ENCODE assay signal across 8 cellular contexts in genomic region chr1:176073524-176074157, GRCh38.
A peak's percentile ranks its signal among the peaks of the same experiment; 100 is the strongest.
DNase-seq lines count a peak whose midpoint lies in the region; ATAC-seq and TF ChIP-seq lines count a peak whose summit lies in the region.

No MANE protein-coding gene starts in this region.

- H3K9me3 Mint-ChIP-seq in activated T-cell treated with anti-CD3 and anti-CD28 coated beads, Interleukin-2, amount 50 U/mL, for 72 hours = peaks cover 9 to 12% of the 10 kb centered on the region in 2 donors
- peaks cover 10% of the 10 kb centered on the region for H3K9me3 Mint-ChIP-seq in glutamatergic neuron (ENCODE audit: unreplicated experiment)

- H3K4me3 ChIP-seq in psoas muscle = no peak overlapping the region

- no peak overlapping the region for H3K4me3 Mint-ChIP-seq in activated T-cell treated with anti-CD3 and anti-CD28 coated beads, Interleukin-2, amount 50 U/mL, for 72 hours
- no peak overlapping the region for H3K4me3 Mint-ChIP-seq in glutamatergic neuron (ENCODE audit: unreplicated experiment)

- no peak overlapping the region for H3K27ac Mint-ChIP-seq in activated T-cell treated with anti-CD3 and anti-CD28 coated beads, Interleukin-2, amount 50 U/mL, for 72 hours
- no peak overlapping the region for H3K27ac Mint-ChIP-seq in glutamatergic neuron (ENCODE audit: unreplicated experiment)

- peaks cover 8% of the 10 kb centered on the region for H3K9me3 ChIP-seq in psoas muscle

- intact Hi-C loops in psoas muscle (cut with DNase I) = loop anchor here (2.0 to 10.0 kb wide), 4 partner anchors 589 to 921 kb away; no protein-coding TSS in a partner anchor

- peaks cover 0 to under 1% of the 10 kb centered on the region in 2 donors for H3K36me3 ChIP-seq in psoas muscle (ENCODE audit: insufficient read depth in 1 of 2, low read depth in 1 of 2)

- no peaks in the 10 kb centered on the region for H3K27me3 ChIP-seq in psoas muscle (ENCODE audit: insufficient read depth in 3 of 3, low read length in 2 of 3)

- DNase-seq in stimulated activated CD4-positive, alpha-beta T cell treated with anti-CD3 and anti-CD28 coated beads, Interleukin-15, amount 100 ng/mL, for 24 hours = peak; percentile 40
- DNase-seq in stimulated activated CD4-positive, alpha-beta T cell treated with anti-CD3 and anti-CD28 coated beads, Interleukin-1b, Interleukin-23, amount 100 ng/mL, for 48 hours = no peak
- DNase-seq in NCI-H446 (lab: John Stamatoyannopoulos, UW) (peak; percentile 55 to 82), glutamatergic neuron (no peak), psoas muscle (no peak), epidermal melanocyte (ENCODE audit: insufficient read length, low spot score) (no peak)
- DNase-seq in activated T-cell treated with anti-CD3 and anti-CD28 coated beads, Interleukin-2, amount 50 U/mL, for 72 hours = peak; percentile 17 to 35

- no peaks in the 10 kb centered on the region for H3K27me3 Mint-ChIP-seq in activated T-cell treated with anti-CD3 and anti-CD28 coated beads, Interleukin-2, amount 50 U/mL, for 72 hours (ENCODE audit: low read depth)
- peaks cover 3% of the 10 kb centered on the region for H3K27me3 Mint-ChIP-seq in glutamatergic neuron (ENCODE audit: unreplicated experiment)

- ATAC-seq in HG03066 (IDR thresholded peaks at IDR 0.05; ENCODE audit: low read depth, unreplicated experiment) = peak; percentile 84
- no peak for ATAC-seq in activated T-cell treated with anti-CD3 and anti-CD28 coated beads, Interleukin-2, amount 50 U/mL, for 72 hours (replicated peaks in 1 of 2)
- peak; percentile 32 to 67 (median 51) for ATAC-seq in psoas muscle

- WGBS in psoas muscle, 3 donors = 32 to 37% (median 37%) methylated on average over 5 of the region's 5 CpGs

- peak; percentile 79 for TF ChIP-seq CTCF in glutamatergic neuron (IDR thresholded peaks at IDR 0.05; ENCODE audit: partially characterized antibody, unreplicated experiment)
- peak; percentile 67 for TF ChIP-seq CTCF in psoas muscle (IDR thresholded peaks at IDR 0.05)

- peaks cover 19 to 32% of the 10 kb centered on the region in 2 donors for H3K36me3 Mint-ChIP-seq in activated T-cell treated with anti-CD3 and anti-CD28 coated beads, Interleukin-2, amount 50 U/mL, for 72 hours (ENCODE audit: insufficient read depth in 2 of 2)
- H3K36me3 Mint-ChIP-seq in glutamatergic neuron (ENCODE audit: unreplicated experiment) = peaks cover 10% of the 10 kb centered on the region

- H3K4me1 ChIP-seq in psoas muscle = no peaks in the 10 kb centered on the region

- H3K27ac ChIP-seq in psoas muscle = no peak overlapping the region

- H3K4me1 Mint-ChIP-seq in activated T-cell treated with anti-CD3 and anti-CD28 coated beads, Interleukin-2, amount 50 U/mL, for 72 hours (ENCODE audit: low read depth) = peaks cover 11% of the 10 kb centered on the region
- H3K4me1 Mint-ChIP-seq in glutamatergic neuron (ENCODE audit: low read depth, unreplicated experiment) = peaks cover 6% of the 10 kb centered on the region

Comparison
In these comparisons a context has a peak if more than half of its experiments do, and no peak if none do; other contexts are left out.
1. DNase-seq: peak in stimulated activated CD4-positive, alpha-beta T cell treated with anti-CD3 and anti-CD28 coated beads, Interleukin-15, amount 100 ng/mL, for 24 hours (single experiment), NCI-H446 (2 of 2) and activated T-cell treated with anti-CD3 and anti-CD28 coated beads, Interleukin-2, amount 50 U/mL, for 72 hours (2 of 2); none in stimulated activated CD4-positive, alpha-beta T cell treated with anti-CD3 and anti-CD28 coated beads, Interleukin-1b, Interleukin-23, amount 100 ng/mL, for 48 hours (single experiment), glutamatergic neuron (single experiment), psoas muscle (0 of 2) and epidermal melanocyte (single experiment).
2. ATAC-seq: peak in HG03066 (single experiment) and psoas muscle (4 of 4); none in activated T-cell treated with anti-CD3 and anti-CD28 coated beads, Interleukin-2, amount 50 U/mL, for 72 hours (0 of 2).